1 cellular context compared by ENCODE assay signal in genomic region chr5:617896-618295, GRCh38.
TF ChIP-seq lines count a peak whose summit lies in the region.

No MANE protein-coding gene starts in this region.

TF ChIP-seq in HepG2, 621 proteins besides CTCF, POLR2A, EP300 and RAD21:
- TF ChIP-seq ZNF10 (CRISPR knock-in tag; IDR thresholded peaks at IDR 0.05; ENCODE audit: borderline replicate concordance, low read depth) (no peak), ZBTB33 (CRISPR knock-in tag; IDR thresholded peaks at IDR 0.05) (no peak), TEAD2 (CRISPR knock-in tag; IDR thresholded peaks at IDR 0.05) (no peak), MTERF4 (CRISPR knock-in tag; IDR thresholded peaks at IDR 0.05) (no peak), PRPF4 (IDR thresholded peaks at IDR 0.05; ENCODE audit: low read depth, low read length, poor library complexity, severe bottlenecking) (peak; percentile 26), ZNF841 (CRISPR knock-in tag; IDR thresholded peaks at IDR 0.05; ENCODE audit: borderline replicate concordance) (no peak), RARG (CRISPR knock-in tag; IDR thresholded peaks at IDR 0.05; ENCODE audit: low read depth) (no peak)
